8 cellular contexts compared by ENCODE assay signal in genomic region chr18:8052237-8052701, GRCh38.
A peak's percentile ranks its signal among the peaks of the same experiment; 100 is the strongest.
DNase-seq lines count a peak whose midpoint lies in the region; ATAC-seq and TF ChIP-seq lines count a peak whose summit lies in the region.

No MANE protein-coding gene starts in this region.

- DNase-seq in EH (ENCODE audit: low read depth) (peak; percentile 13), SJSA1 (ENCODE audit: low read depth in 1 of 2, low spot score in 2 of 2) (peak in 1 of 2 experiments; percentile 24), left lung (no peak), HUDEP-2 (lab: John Stamatoyannopoulos, UW; ENCODE audit: unreplicated experiment in 76 of 76) (no peak)
- no peak for DNase-seq in activated CD4-positive, alpha-beta memory T cell treated with anti-CD3 and anti-CD28 coated beads for 36 hours
- no peak for DNase-seq in activated CD4-positive, CD25-positive, alpha-beta regulatory T cell (lab: John Stamatoyannopoulos, UW)

- no peak overlapping the region for H3K4me3 Mint-ChIP-seq in activated CD4-positive, alpha-beta memory T cell treated with anti-CD3 and anti-CD28 coated beads for 36 hours

- H3K36me3 ChIP-seq in SJSA1 (no peaks in the 10 kb centered on the region), left lung (no peaks in the 10 kb centered on the region)

- H3K4me1 ChIP-seq in SJSA1 (replicated peaks) (peaks cover 14% of the 10 kb centered on the region), left lung (no peaks in the 10 kb centered on the region)

- H3K27me3 ChIP-seq in SJSA1 (replicated peaks) = no peaks in the 10 kb centered on the region
- H3K27me3 ChIP-seq in left lung = no peaks in the 10 kb centered on the region

- no peaks in the 10 kb centered on the region for H3K9me3 Mint-ChIP-seq in activated CD4-positive, alpha-beta memory T cell treated with anti-CD3 and anti-CD28 coated beads for 36 hours

- ATAC-seq in HG02981 (IDR thresholded peaks at IDR 0.05; ENCODE audit: unreplicated experiment) = peak; percentile 70
- peak; percentile 75 for ATAC-seq in left lung
- ATAC-seq in HG03520 (IDR thresholded peaks at IDR 0.05; ENCODE audit: unreplicated experiment) = no peak

- no peak for TF ChIP-seq CTCF in left lung (IDR thresholded peaks at IDR 0.05)

- no peak overlapping the region for H3K27ac Mint-ChIP-seq in activated CD4-positive, alpha-beta memory T cell treated with anti-CD3 and anti-CD28 coated beads for 36 hours

- 0 out of 2 replicates have a peak overlapping the region, but pooled peaks have one; percentile 7 for H3K27ac ChIP-seq in SJSA1
- H3K27ac ChIP-seq in left lung = no peak overlapping the region

- H3K36me3 Mint-ChIP-seq in activated CD4-positive, alpha-beta memory T cell treated with anti-CD3 and anti-CD28 coated beads for 36 hours = no peaks in the 10 kb centered on the region

- H3K9me3 ChIP-seq in SJSA1 (replicated peaks) (no peaks in the 10 kb centered on the region), left lung (no peaks in the 10 kb centered on the region)

- POLR2A ChIA-PET in activated CD4-positive, alpha-beta memory T cell treated with anti-CD3 and anti-CD28 coated beads for 36 hours (lab: Charles Lee) = no interaction called here

- no peak overlapping the region for H3K4me3 ChIP-seq in SJSA1
- H3K4me3 ChIP-seq in left lung = no peak overlapping the region

- CTCF ChIA-PET in activated CD4-positive, alpha-beta memory T cell treated with anti-CD3 and anti-CD28 coated beads for 36 hours (lab: Charles Lee) = interaction anchor here (0.8 kb wide), 1 partner anchor 9 kb away, joined by 3 read pairs; no protein-coding TSS in a partner anchor

- peaks cover 16% of the 10 kb centered on the region for H3K4me1 Mint-ChIP-seq in activated CD4-positive, alpha-beta memory T cell treated with anti-CD3 and anti-CD28 coated beads for 36 hours (ENCODE audit: low read depth)

- H3K27me3 Mint-ChIP-seq in activated CD4-positive, alpha-beta memory T cell treated with anti-CD3 and anti-CD28 coated beads for 36 hours = no peaks in the 10 kb centered on the region

- intact Hi-C loops in left lung (cut with DNase I) = no loop called here
- intact Hi-C loops in activated CD4-positive, alpha-beta memory T cell treated with anti-CD3 and anti-CD28 coated beads for 36 hours (cut with micrococcal nuclease) = loop anchor here (5.0 to 10.0 kb wide), 2 partner anchors 335 to 487 kb away; partner anchors contain the start of gene PTPRM
